In the genomic region with DNA sequence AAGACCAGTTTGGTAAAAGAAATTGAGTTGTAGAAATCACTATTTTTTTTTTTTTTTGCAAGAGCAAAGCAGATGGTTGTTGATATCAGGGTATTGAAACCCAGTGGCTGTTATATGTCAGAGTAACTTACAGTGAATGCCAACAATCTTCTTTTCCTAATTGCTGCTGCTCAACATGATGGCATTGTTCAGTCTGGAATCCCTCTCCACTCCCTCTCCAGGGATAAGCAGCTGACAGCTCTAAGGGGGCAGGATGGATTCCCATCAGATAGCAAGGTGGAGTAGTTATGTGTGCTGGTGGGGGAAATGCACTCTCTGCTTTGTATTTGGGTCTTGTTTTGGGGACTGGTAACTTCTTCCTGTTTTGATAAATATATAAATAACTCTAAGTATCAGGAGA, we compare ENCODE assay signal across 18 cellular contexts.
DNase-seq lines count a peak whose midpoint lies in the region; ATAC-seq, FAIRE-seq and TF ChIP-seq lines count a peak whose summit lies in the region.
"Had no signal": no experiment of that assay in that cellular context is flagged by ENCODE, and none has a peak within 500 bp of the region (broad histone marks: within the 10 kb centered on the region; RNA-seq: fewer than 3 reads in every experiment).

No MANE protein-coding gene starts in this region.

- ATAC-seq in left cardiac atrium (peak; percentile 65 to 96), T-cell (replicated peaks in 1 of 4) (no peak)
- ATAC-seq in activated CD8-positive, alpha-beta T cell treated with anti-CD3 and anti-CD28 coated beads for 36 hours: no peak
- ATAC-seq: GM23338 had no signal

- H3K27me3 Mint-ChIP-seq in activated CD8-positive, alpha-beta T cell treated with anti-CD3 and anti-CD28 coated beads for 36 hours: no peaks in the 10 kb centered on the region
- peaks cover 0 to 6% of the 10 kb centered on the region in 2 donors for H3K27me3 Mint-ChIP-seq in T-cell

- peak; percentile 54 for DNase-seq in D341Med (ENCODE audit: low spot score)
- peak; percentile 60 for DNase-seq in NCI-H1105 treated with DMSO at 0.1 percent for 48 hours (lab: John Stamatoyannopoulos, UW)
- DNase-seq in NCI-H524 treated with DMSO at 0.1 percent for 48 hours (lab: John Stamatoyannopoulos, UW): peak; percentile 70
- no peak for DNase-seq in left cardiac atrium
- no peak for DNase-seq in NCI-H1436 treated with DMSO at 0.1 percent for 48 hours (lab: John Stamatoyannopoulos, UW)
- DNase-seq in activated CD8-positive, alpha-beta T cell treated with anti-CD3 and anti-CD28 coated beads for 36 hours: no peak
- no peak for DNase-seq in T-cell
- no peak for DNase-seq in GM19239 (ENCODE audit: insufficient read length, low spot score)
- DNase-seq: ACHN; Calu3; CD4-positive, alpha-beta T cell; MV-4-11; NCI-H146; NCI-H748 treated with DMSO at 0.1 percent for 48 hours; Peyer's patch; SIG-M5 had no signal

- no peaks in the 10 kb centered on the region for H3K9me3 Mint-ChIP-seq in activated CD8-positive, alpha-beta T cell treated with anti-CD3 and anti-CD28 coated beads for 36 hours
- H3K9me3 Mint-ChIP-seq in T-cell: peaks cover 0 to 11% (median 0%) of the 10 kb centered on the region in 3 donors
- H3K9me3 Mint-ChIP-seq: GM23338 had no signal

- no peaks in the 10 kb centered on the region for H3K36me3 Mint-ChIP-seq in activated CD8-positive, alpha-beta T cell treated with anti-CD3 and anti-CD28 coated beads for 36 hours (ENCODE audit: low read depth)
- no peaks in the 10 kb centered on the region for H3K36me3 Mint-ChIP-seq in T-cell

- no peak for TF ChIP-seq CTCF in activated CD8-positive, alpha-beta T cell treated with anti-CD3 and anti-CD28 coated beads for 36 hours (IDR thresholded peaks at IDR 0.05)

- POLR2A ChIA-PET in activated CD8-positive, alpha-beta T cell treated with anti-CD3 and anti-CD28 coated beads for 36 hours (lab: Charles Lee): no interaction called here
- POLR2A ChIA-PET in T-cell (lab: Charles Lee): no interaction called here

- intact Hi-C loops in left cardiac atrium (cut with DNase I): no loop called here
- intact Hi-C loops in activated CD8-positive, alpha-beta T cell treated with anti-CD3 and anti-CD28 coated beads for 36 hours (cut with micrococcal nuclease): no loop called here

- H3K27ac Mint-ChIP-seq in activated CD8-positive, alpha-beta T cell treated with anti-CD3 and anti-CD28 coated beads for 36 hours: no peak overlapping the region
- no peak overlapping the region for H3K27ac Mint-ChIP-seq in T-cell
- H3K27ac Mint-ChIP-seq: CD4-positive, alpha-beta T cell; GM23338 had no signal

- CTCF ChIA-PET in activated CD8-positive, alpha-beta T cell treated with anti-CD3 and anti-CD28 coated beads for 36 hours (lab: Charles Lee): no interaction called here
- CTCF ChIA-PET in T-cell (lab: Charles Lee): interaction anchor here in 1 of 2 donors (1.2 kb wide), 1 partner anchor 41 kb away, joined by 4 read pairs; no protein-coding TSS in a partner anchor

- no peaks in the 10 kb centered on the region for H3K4me1 Mint-ChIP-seq in activated CD8-positive, alpha-beta T cell treated with anti-CD3 and anti-CD28 coated beads for 36 hours (ENCODE audit: low read depth)
- no peaks in the 10 kb centered on the region for H3K4me1 Mint-ChIP-seq in T-cell
- H3K4me1 Mint-ChIP-seq: GM23338 had no signal

- FAIRE-seq in GM19239 (lab: Jason Lieb, UNC): no peak
- FAIRE-seq: HTR-8/SVneo had no signal

- H3K4me3 Mint-ChIP-seq in activated CD8-positive, alpha-beta T cell treated with anti-CD3 and anti-CD28 coated beads for 36 hours: no peak overlapping the region
- no peak overlapping the region for H3K4me3 Mint-ChIP-seq in T-cell
- H3K4me3 Mint-ChIP-seq: CD4-positive, alpha-beta T cell; GM23338 had no signal

Comparison
In these comparisons a context has a peak if more than half of its experiments do, and no peak if none do; other contexts are left out.
1. DNase-seq: peak in D341Med (single experiment), NCI-H1105 treated with DMSO at 0.1 percent for 48 hours (single experiment) and NCI-H524 treated with DMSO at 0.1 percent for 48 hours (single experiment); none in left cardiac atrium (single experiment), NCI-H1436 treated with DMSO at 0.1 percent for 48 hours (single experiment), activated CD8-positive, alpha-beta T cell treated with anti-CD3 and anti-CD28 coated beads for 36 hours (single experiment), T-cell (0 of 34) and GM19239 (single experiment).
2. ATAC-seq: peak in left cardiac atrium (2 of 2); none in activated CD8-positive, alpha-beta T cell treated with anti-CD3 and anti-CD28 coated beads for 36 hours (single experiment) and T-cell (0 of 4).